Comparison of ENCODE assay signal across 12 cellular contexts in genomic region chr1:248481686-248482579, GRCh38. TPM values are rescaled to one million over a fixed set of nuclear protein-coding genes. Genes with fewer than 3 reads are reported as not detected.
DNase-seq lines count a peak whose midpoint lies in the region; ATAC-seq and FAIRE-seq lines count a peak whose summit lies in the region.
"Not testable (repeated sequence)": the region's sequence is repeated elsewhere in the genome, so short reads cannot be mapped to it uniquely, and the experiment has no call there.
"Had no signal": no experiment of that assay in that cellular context is flagged by ENCODE, and none has a peak within 500 bp of the region (broad histone marks: within the 10 kb centered on the region; RNA-seq: fewer than 3 reads in every experiment).

No MANE protein-coding gene starts in this region.

- not testable (repeated sequence) for H3K27me3 Mint-ChIP-seq in activated CD4-positive, alpha-beta memory T cell treated with anti-CD3 and anti-CD28 coated beads for 36 hours; dendritic cell treated with granulocyte-macrophage colony-stimulating factor and Interleukin-4, amounts not matched to agents 40 ng/mL and 50 ng/mL, for 4 days

- H3K4me3 Mint-ChIP-seq in activated CD4-positive, alpha-beta memory T cell treated with anti-CD3 and anti-CD28 coated beads for 36 hours: peak overlapping the region; percentile 84
- H3K4me3 Mint-ChIP-seq in dendritic cell treated with granulocyte-macrophage colony-stimulating factor and Interleukin-4, amounts not matched to agents 40 ng/mL and 50 ng/mL, for 4 days: peak overlapping the region; percentile 68

- CTCF ChIA-PET in activated CD4-positive, alpha-beta memory T cell treated with anti-CD3 and anti-CD28 coated beads for 36 hours (lab: Charles Lee): not testable (repeated sequence)

- not testable (repeated sequence) for H3K36me3 ChIP-seq in thymus (ENCODE audit: control insufficient read depth, insufficient read depth)

- DNase-seq in GM18507 (ENCODE audit: extremely low spot score, insufficient read length, low read depth): not testable (repeated sequence)
- DNase-seq in KBM-7: peak; percentile 51
- DNase-seq in activated CD4-positive, alpha-beta memory T cell treated with anti-CD3 and anti-CD28 coated beads for 36 hours: peak; percentile 25

- not testable (repeated sequence) for H3K4me1 ChIP-seq in thymus (ENCODE audit: control insufficient read depth, insufficient read depth, low read length)

- peak; percentile 80 for FAIRE-seq in GM18507 (lab: Jason Lieb, UNC)

- not testable (repeated sequence) for H3K4me1 Mint-ChIP-seq in activated CD4-positive, alpha-beta memory T cell treated with anti-CD3 and anti-CD28 coated beads for 36 hours (ENCODE audit: low read depth)
- H3K4me1 Mint-ChIP-seq in dendritic cell treated with granulocyte-macrophage colony-stimulating factor and Interleukin-4, amounts not matched to agents 40 ng/mL and 50 ng/mL, for 4 days (ENCODE audit: low read depth): peaks cover 15% of the 10 kb centered on the region

- in situ Hi-C loops in KBM-7 (cut with MboI; ENCODE audit: low pct_unique_long_range_greater_than_20kb, low sequenced_read_pairs): not testable (repeated sequence)

- peak overlapping the region; percentile 65 for H3K27ac ChIP-seq in thymus (ENCODE audit: low read depth)

- intact Hi-C loops in activated CD4-positive, alpha-beta memory T cell treated with anti-CD3 and anti-CD28 coated beads for 36 hours (cut with micrococcal nuclease); dendritic cell treated with granulocyte-macrophage colony-stimulating factor and Interleukin-4, amounts not matched to agents 40 ng/mL and 50 ng/mL, for 4 days (cut with micrococcal nuclease): not testable (repeated sequence)

- ATAC-seq in GM19438 (IDR thresholded peaks at IDR 0.05; ENCODE audit: low read depth, unreplicated experiment) (peak; percentile 94), HG02610 (IDR thresholded peaks at IDR 0.05; ENCODE audit: unreplicated experiment) (peak; percentile 81), HG03103 (IDR thresholded peaks at IDR 0.05; ENCODE audit: low read depth, unreplicated experiment) (peak; percentile 91)

- H3K36me3 Mint-ChIP-seq in activated CD4-positive, alpha-beta memory T cell treated with anti-CD3 and anti-CD28 coated beads for 36 hours; dendritic cell treated with granulocyte-macrophage colony-stimulating factor and Interleukin-4, amounts not matched to agents 40 ng/mL and 50 ng/mL, for 4 days (ENCODE audit: low read depth): not testable (repeated sequence)

- not testable (repeated sequence) for H3K9me3 Mint-ChIP-seq in activated CD4-positive, alpha-beta memory T cell treated with anti-CD3 and anti-CD28 coated beads for 36 hours; dendritic cell treated with granulocyte-macrophage colony-stimulating factor and Interleukin-4, amounts not matched to agents 40 ng/mL and 50 ng/mL, for 4 days

- not testable (repeated sequence) for H3K9me3 ChIP-seq in thymus (ENCODE audit: control insufficient read depth)

- peak overlapping the region; percentile 32 for H3K4me3 ChIP-seq in thymus (ENCODE audit: low read length)

- H3K27me3 ChIP-seq in thymus (ENCODE audit: control insufficient read depth, insufficient read depth): not testable (repeated sequence)

- POLR2A ChIA-PET in activated CD4-positive, alpha-beta memory T cell treated with anti-CD3 and anti-CD28 coated beads for 36 hours (lab: Charles Lee): not testable (repeated sequence)

- 54% methylated on average over 13 of the region's 13 CpGs for WGBS in thymus

- H3K27ac Mint-ChIP-seq in activated CD4-positive, alpha-beta memory T cell treated with anti-CD3 and anti-CD28 coated beads for 36 hours: peak overlapping the region; percentile 90
- peak overlapping the region; percentile 59 for H3K27ac Mint-ChIP-seq in dendritic cell treated with granulocyte-macrophage colony-stimulating factor and Interleukin-4, amounts not matched to agents 40 ng/mL and 50 ng/mL, for 4 days

RNA-seq across cellular contexts. Expression of gene OR2T5, which starts 6.5 kb away (rescaled TPM):
- not detected for total RNA-seq in activated CD4-positive, alpha-beta memory T cell treated with anti-CD3 and anti-CD28 coated beads for 36 hours
- not detected for polyA plus RNA-seq in thymus
- total RNA-seq: cerebellum, thoracic aorta had no signal
- polyA plus RNA-seq: adipose tissue, ovary had no signal

RNA-seq across cellular contexts. Expression of gene OR2T3, which starts 8.8 kb away (rescaled TPM):
- total RNA-seq in activated CD4-positive, alpha-beta memory T cell treated with anti-CD3 and anti-CD28 coated beads for 36 hours: not detected
- polyA plus RNA-seq in thymus: 0.11 TPM
- total RNA-seq: cerebellum, ovary, thoracic aorta had no signal
- polyA plus RNA-seq: adipose tissue, ovary had no signal

RNA-seq across cellular contexts. Expression of gene OR2G6, which starts 25.9 kb away (rescaled TPM):
- total RNA-seq in activated CD4-positive, alpha-beta memory T cell treated with anti-CD3 and anti-CD28 coated beads for 36 hours: not detected
- 0.05 TPM for polyA plus RNA-seq in thymus
- total RNA-seq: thoracic aorta had no signal
- polyA plus RNA-seq: adipose tissue, ovary had no signal

RNA-seq across cellular contexts. Expression of gene OR2T2, which starts 36.5 kb away (rescaled TPM):
- total RNA-seq in activated CD4-positive, alpha-beta memory T cell treated with anti-CD3 and anti-CD28 coated beads for 36 hours: not detected
- polyA plus RNA-seq in thymus: under 0.01 TPM
- total RNA-seq: cerebellum, thoracic aorta had no signal
- polyA plus RNA-seq: adipose tissue, ovary had no signal
